10 cellular contexts compared by ENCODE assay signal in genomic region chr2:33673937-33674336, GRCh38.
DNase-seq lines count a peak whose midpoint lies in the region; ATAC-seq and TF ChIP-seq lines count a peak whose summit lies in the region.
"Had no signal": no experiment of that assay in that cellular context is flagged by ENCODE, and none has a peak within 500 bp of the region (broad histone marks: within the 10 kb centered on the region; RNA-seq: fewer than 3 reads in every experiment).

No MANE protein-coding gene starts in this region.

- DNase-seq in BE2C (no peak), HFF-Myc (ENCODE audit: extremely low read depth, low read depth) (no peak), adrenal gland (no peak), left lung (no peak), AG08396 (ENCODE audit: low spot score) (no peak), left ventricle myocardium superior (no peak)
- no peak for DNase-seq in naive thymus-derived CD8-positive, alpha-beta T cell
- DNase-seq: activated naive CD8-positive, alpha-beta T cell treated with anti-CD3 and anti-CD28 coated beads, Interleukin-2, amount 10 ng/mL, durations not matched to agents 7 days and 5 days; NCI-H510A treated with DMSO at 0.1 percent for 48 hours had no signal

- peak; percentile 54; the same call in 1 of the 2 replicates for TF ChIP-seq CTCF in BE2C (IDR thresholded peaks at IDR 0.05; ENCODE audit: low read depth, low read length)
- peak; percentile 3 for TF ChIP-seq CTCF in HFF-Myc (IDR thresholded peaks at IDR 0.05; ENCODE audit: low read depth, low read length, missing control alignments)
- peak in 4 of 6 experiments; percentile 30 to 40 (median 33) for TF ChIP-seq CTCF in adrenal gland (IDR thresholded peaks at IDR 0.05)
- peak in 1 of 2 donors; percentile 32 for TF ChIP-seq CTCF in left lung (IDR thresholded peaks at IDR 0.05)

- H3K27me3 Mint-ChIP-seq in naive thymus-derived CD8-positive, alpha-beta T cell = peaks cover 0 to 13% (median 5%) of the 10 kb centered on the region in 5 donors
- H3K27me3 Mint-ChIP-seq: activated naive CD8-positive, alpha-beta T cell treated with anti-CD3 and anti-CD28 coated beads, Interleukin-2, amount 10 ng/mL, durations not matched to agents 7 days and 5 days had no signal

- no peaks in the 10 kb centered on the region for H3K4me1 Mint-ChIP-seq in naive thymus-derived CD8-positive, alpha-beta T cell
- H3K4me1 Mint-ChIP-seq: activated naive CD8-positive, alpha-beta T cell treated with anti-CD3 and anti-CD28 coated beads, Interleukin-2, amount 10 ng/mL, durations not matched to agents 7 days and 5 days had no signal

- H3K36me3 Mint-ChIP-seq in naive thymus-derived CD8-positive, alpha-beta T cell = no peaks in the 10 kb centered on the region
- H3K36me3 Mint-ChIP-seq: activated naive CD8-positive, alpha-beta T cell treated with anti-CD3 and anti-CD28 coated beads, Interleukin-2, amount 10 ng/mL, durations not matched to agents 7 days and 5 days had no signal

- no peak overlapping the region for H3K4me3 Mint-ChIP-seq in naive thymus-derived CD8-positive, alpha-beta T cell
- H3K4me3 Mint-ChIP-seq: activated naive CD8-positive, alpha-beta T cell treated with anti-CD3 and anti-CD28 coated beads, Interleukin-2, amount 10 ng/mL, durations not matched to agents 7 days and 5 days had no signal

- H3K27ac Mint-ChIP-seq in naive thymus-derived CD8-positive, alpha-beta T cell = no peak overlapping the region
- H3K27ac Mint-ChIP-seq: activated naive CD8-positive, alpha-beta T cell treated with anti-CD3 and anti-CD28 coated beads, Interleukin-2, amount 10 ng/mL, durations not matched to agents 7 days and 5 days had no signal

- H3K36me3 ChIP-seq in BE2C = no peaks in the 10 kb centered on the region
- no peaks in the 10 kb centered on the region for H3K36me3 ChIP-seq in adrenal gland (replicated peaks in 1 of 2)
- no peaks in the 10 kb centered on the region for H3K36me3 ChIP-seq in left lung

- intact Hi-C loops in adrenal gland (cut with DNase I) (no loop called here), left lung (cut with DNase I) (no loop called here), left ventricle myocardium superior (cut with micrococcal nuclease) (no loop called here)

- POLR2A ChIA-PET in naive thymus-derived CD8-positive, alpha-beta T cell (lab: Charles Lee) = no interaction called here

- H3K9me3 Mint-ChIP-seq in naive thymus-derived CD8-positive, alpha-beta T cell = no peaks in the 10 kb centered on the region
- H3K9me3 Mint-ChIP-seq: activated naive CD8-positive, alpha-beta T cell treated with anti-CD3 and anti-CD28 coated beads, Interleukin-2, amount 10 ng/mL, durations not matched to agents 7 days and 5 days had no signal

- peak; percentile 64 for ATAC-seq in left lung
- no peak for ATAC-seq in naive thymus-derived CD8-positive, alpha-beta T cell
- ATAC-seq in GM21825 (IDR thresholded peaks at IDR 0.05; ENCODE audit: unreplicated experiment) = no peak
- ATAC-seq in left ventricle myocardium superior = no peak

- no peak for TF ChIP-seq POLR2A in adrenal gland (IDR thresholded peaks at IDR 0.05)

- H3K27me3 ChIP-seq in BE2C = no peaks in the 10 kb centered on the region
- peaks cover 4% of the 10 kb centered on the region for H3K27me3 ChIP-seq in adrenal gland
- H3K27me3 ChIP-seq in left lung = no peaks in the 10 kb centered on the region

- H3K27ac ChIP-seq in adrenal gland (no peak overlapping the region), left lung (no peak overlapping the region)

- 2 to 7% (median 5%) methylated on average over 2 of the region's 2 CpGs for WGBS in adrenal gland, 4 donors

- H3K4me3 ChIP-seq in BE2C (ENCODE audit: low read depth, low read length) (no peak overlapping the region), HFF-Myc (replicated peaks; ENCODE audit: low read depth, low read length) (no peak overlapping the region), adrenal gland (no peak overlapping the region), left lung (no peak overlapping the region)

- H3K4me1 ChIP-seq in BE2C = peaks cover 28% of the 10 kb centered on the region
- no peaks in the 10 kb centered on the region for H3K4me1 ChIP-seq in adrenal gland (replicated peaks in 1 of 2)
- H3K4me1 ChIP-seq in left lung = no peaks in the 10 kb centered on the region

- H3K9me3 ChIP-seq in BE2C = no peaks in the 10 kb centered on the region
- H3K9me3 ChIP-seq in adrenal gland (replicated peaks in 1 of 3) = no peaks in the 10 kb centered on the region
- no peaks in the 10 kb centered on the region for H3K9me3 ChIP-seq in left lung
